Comparison of ENCODE assay signal across 8 cellular contexts in genomic region chr1:33152685-33153432, GRCh38. TPM values are rescaled to one million over a fixed set of nuclear protein-coding genes. Genes with fewer than 3 reads are reported as not detected.
A peak's percentile ranks its signal among the peaks of the same experiment; 100 is the strongest.
DNase-seq lines count a peak whose midpoint lies in the region; ATAC-seq, FAIRE-seq and TF ChIP-seq lines count a peak whose summit lies in the region.

No MANE protein-coding gene starts in this region.

- H3K4me3 ChIP-seq in fibroblast of villous mesenchyme (ENCODE audit: low read depth, low read length) = no peak overlapping the region
- H3K4me3 ChIP-seq in prostate gland = no peak overlapping the region

- no peak for TF ChIP-seq CTCF in fibroblast of villous mesenchyme (IDR thresholded peaks at IDR 0.05; ENCODE audit: insufficient read depth, low read depth, low read length)
- no peak for TF ChIP-seq CTCF in prostate gland (IDR thresholded peaks at IDR 0.05)

- no peaks in the 10 kb centered on the region for H3K27me3 ChIP-seq in prostate gland (replicated peaks; ENCODE audit: insufficient read depth)

- TF ChIP-seq POLR2A in prostate gland (IDR thresholded peaks at IDR 0.05) = no peak

- H3K36me3 ChIP-seq in prostate gland = no peaks in the 10 kb centered on the region

- no peaks in the 10 kb centered on the region for H3K9me3 ChIP-seq in prostate gland

- H3K27ac ChIP-seq in prostate gland = peak overlapping the region; percentile 79 to 83

- FAIRE-seq in GM18507 (lab: Jason Lieb, UNC) = peak; percentile 62

- no peak for ATAC-seq in GM19395 (IDR thresholded peaks at IDR 0.05; ENCODE audit: unreplicated experiment)

- DNase-seq in GM18507 (ENCODE audit: extremely low spot score, insufficient read length, low read depth) (no peak), NCI-H82 (lab: John Stamatoyannopoulos, UW) (peak; percentile 100), fibroblast of villous mesenchyme (ENCODE audit: low read depth) (peak; percentile 27), prostate gland (ENCODE audit: low spot score) (peak; percentile 26), HuH-7.5 (ENCODE audit: low spot score) (no peak), DMS53 (lab: John Stamatoyannopoulos, UW) (no peak), HUDEP-2 (lab: John Stamatoyannopoulos, UW; ENCODE audit: unreplicated experiment in 76 of 76) (no peak)

- intact Hi-C loops in prostate gland (cut with DNase I) = no loop called here

- WGBS in prostate gland = 50% methylated on average over 2 of the region's 2 CpGs

- peaks cover 19% of the 10 kb centered on the region for H3K4me1 ChIP-seq in prostate gland (replicated peaks)

RNA-seq across cellular contexts. Expression of gene TRIM62, which starts 29.0 kb away (rescaled TPM):
- 3.9 TPM in 2 replicates for total RNA-seq in fibroblast of villous mesenchyme
- 10 to 100 TPM; 13.3 to 18.1 TPM for total RNA-seq in prostate gland

Comparison
In these comparisons a context has a peak if more than half of its experiments do, and no peak if none do; other contexts are left out.
1. DNase-seq: peak in NCI-H82 (single experiment), fibroblast of villous mesenchyme (single experiment) and prostate gland (single experiment); none in GM18507 (single experiment), HuH-7.5 (single experiment), DMS53 (single experiment) and HUDEP-2 (0 of 76).